ENCODE assay signal across 13 cellular contexts in the genomic region with DNA sequence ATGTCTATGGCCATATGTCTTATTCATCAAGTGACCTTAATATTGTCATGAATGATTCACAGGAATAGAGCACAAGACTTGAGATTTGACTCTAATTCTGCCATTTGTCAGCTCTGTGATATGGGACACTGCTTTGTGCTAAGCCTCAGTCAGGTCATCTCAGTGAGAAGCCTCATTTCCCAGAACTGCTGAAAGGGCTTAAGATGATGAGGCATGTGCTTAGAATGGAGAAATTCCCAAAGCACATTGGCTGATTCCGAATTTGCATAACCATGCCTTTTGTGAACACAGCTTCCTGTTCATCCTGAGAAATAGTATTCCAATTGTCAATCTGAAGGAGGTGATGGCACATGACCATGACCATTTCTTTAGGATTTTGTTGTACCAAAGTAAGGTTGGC.
A peak's percentile ranks its signal among the peaks of the same experiment; 100 is the strongest.
DNase-seq lines count a peak whose midpoint lies in the region; ATAC-seq lines count a peak whose summit lies in the region.
"Had no signal": no experiment of that assay in that cellular context is flagged by ENCODE, and none has a peak within 500 bp of the region (broad histone marks: within the 10 kb centered on the region; RNA-seq: fewer than 3 reads in every experiment).

No MANE protein-coding gene starts in this region.

- H3K36me3 Mint-ChIP-seq in activated naive CD8-positive, alpha-beta T cell treated with anti-CD3 and anti-CD28 coated beads, Interleukin-2, amount 50 U/mL, for 24 hours (ENCODE audit: low read depth), result no peaks in the 10 kb centered on the region
- H3K36me3 Mint-ChIP-seq: CD4-positive, alpha-beta memory T cell had no signal

- H3K9me3 Mint-ChIP-seq in activated naive CD8-positive, alpha-beta T cell treated with anti-CD3 and anti-CD28 coated beads, Interleukin-2, amount 50 U/mL, for 24 hours, result no peaks in the 10 kb centered on the region
- H3K9me3 Mint-ChIP-seq: HFFc6 had no signal

- peaks cover 2% of the 10 kb centered on the region for H3K4me1 Mint-ChIP-seq in activated naive CD8-positive, alpha-beta T cell treated with anti-CD3 and anti-CD28 coated beads, Interleukin-2, amount 50 U/mL, for 24 hours
- H3K4me1 Mint-ChIP-seq: CD4-positive, alpha-beta memory T cell had no signal

- H3K4me3 Mint-ChIP-seq in activated naive CD8-positive, alpha-beta T cell treated with anti-CD3 and anti-CD28 coated beads, Interleukin-2, amount 50 U/mL, for 24 hours, result no peak overlapping the region
- H3K4me3 Mint-ChIP-seq: CD4-positive, alpha-beta memory T cell; HFFc6 had no signal

- no peak for ATAC-seq in GM18498 (IDR thresholded peaks at IDR 0.05; ENCODE audit: unreplicated experiment)
- no peak for ATAC-seq in activated naive CD8-positive, alpha-beta T cell treated with anti-CD3 and anti-CD28 coated beads, Interleukin-2, amount 50 U/mL, for 24 hours

- H3K9me3 ChIP-seq in NT2/D1 (ENCODE audit: insufficient read depth, low read length), result no peaks in the 10 kb centered on the region
- H3K9me3 ChIP-seq: BE2C had no signal

- H3K4me3 ChIP-seq in NT2/D1 (ENCODE audit: insufficient read length, low read depth), result no peak overlapping the region

- H3K4me1 ChIP-seq in NT2/D1 (ENCODE audit: insufficient read depth, insufficient read length), result no peaks in the 10 kb centered on the region

- no peaks in the 10 kb centered on the region for H3K27me3 ChIP-seq in NT2/D1 (ENCODE audit: insufficient read depth, insufficient read length)
- H3K27me3 ChIP-seq: BE2C had no signal

- no peak overlapping the region for H3K27ac Mint-ChIP-seq in activated naive CD8-positive, alpha-beta T cell treated with anti-CD3 and anti-CD28 coated beads, Interleukin-2, amount 50 U/mL, for 24 hours
- H3K27ac Mint-ChIP-seq: CD4-positive, alpha-beta memory T cell; HFFc6 had no signal

- H3K36me3 ChIP-seq in NT2/D1 (ENCODE audit: insufficient read depth, insufficient read length, low read length), result no peaks in the 10 kb centered on the region
- H3K36me3 ChIP-seq: BE2C had no signal

- DNase-seq in DMS 273 treated with DMSO at 0.1 percent for 48 hours (lab: John Stamatoyannopoulos, UW) (peak; percentile 71), NT2/D1 (ENCODE audit: low read depth, low spot score) (peak; percentile 49), astrocyte of the hippocampus (ENCODE audit: low read depth, low spot score) (peak; percentile 27), kidney tubule cell (ENCODE audit: low spot score) (peak; percentile 67), ureter (ENCODE audit: low spot score) (no peak)
- DNase-seq in activated naive CD8-positive, alpha-beta T cell treated with anti-CD3 and anti-CD28 coated beads, Interleukin-2, amount 50 U/mL, for 24 hours, result no peak
- DNase-seq: BE2C; CD4-positive, alpha-beta memory T cell; DMS53; GF-D8; HCEC 1CT; HFFc6 had no signal

- peaks cover 2% of the 10 kb centered on the region for H3K27me3 Mint-ChIP-seq in activated naive CD8-positive, alpha-beta T cell treated with anti-CD3 and anti-CD28 coated beads, Interleukin-2, amount 50 U/mL, for 24 hours

- H3K9ac ChIP-seq in NT2/D1 (ENCODE audit: insufficient read length, low read depth), result no peak overlapping the region

Comparison
In these comparisons a context has a peak if more than half of its experiments do, and no peak if none do; other contexts are left out.
1. DNase-seq: peak in DMS 273 treated with DMSO at 0.1 percent for 48 hours (single experiment), NT2/D1 (single experiment), astrocyte of the hippocampus (single experiment) and kidney tubule cell (single experiment); none in ureter (single experiment) and activated naive CD8-positive, alpha-beta T cell treated with anti-CD3 and anti-CD28 coated beads, Interleukin-2, amount 50 U/mL, for 24 hours (single experiment).